Comparison of ENCODE assay signal across 9 cellular contexts in genomic region chr9:96989747-96990318, GRCh38. TPM values are rescaled to one million over a fixed set of nuclear protein-coding genes. Genes with fewer than 3 reads are reported as not detected.
A peak's percentile ranks its signal among the peaks of the same experiment; 100 is the strongest.
DNase-seq lines count a peak whose midpoint lies in the region; ATAC-seq and TF ChIP-seq lines count a peak whose summit lies in the region.
"Not testable (repeated sequence)": the region's sequence is repeated elsewhere in the genome, so short reads cannot be mapped to it uniquely, and the experiment has no call there.
"Had no signal": no experiment of that assay in that cellular context is flagged by ENCODE, and none has a peak within 500 bp of the region (broad histone marks: within the 10 kb centered on the region; RNA-seq: fewer than 3 reads in every experiment).

No MANE protein-coding gene starts in this region.

- not testable (repeated sequence) for H3K4me1 ChIP-seq in CD4-positive, CD25-positive, alpha-beta regulatory T cell (ENCODE audit: control insufficient read depth, insufficient read depth, low read length, poor library complexity, severe bottlenecking); neural progenitor cell

- not testable (repeated sequence) for H3K27ac ChIP-seq in CD4-positive, CD25-positive, alpha-beta regulatory T cell (ENCODE audit: insufficient read depth, low read length, poor library complexity, severe bottlenecking)
- H3K27ac ChIP-seq in neural progenitor cell, result peak overlapping the region; percentile 45

- H3K36me3 Mint-ChIP-seq in CD4-positive, CD25-positive, alpha-beta regulatory T cell; activated CD4-positive, alpha-beta T cell treated with anti-CD3 and anti-CD28 coated beads, Interleukin-2, amount 10 ng/mL, durations not matched to agents 24 days and 14 days (ENCODE audit: low read depth); activated T-cell treated with anti-CD3 and anti-CD28 coated beads, Interleukin-2, amount 50 U/mL, for 72 hours (ENCODE audit: insufficient read depth in 2 of 2); activated naive CD8-positive, alpha-beta T cell: not testable (repeated sequence)
- peaks cover 11% of the 10 kb centered on the region for H3K36me3 Mint-ChIP-seq in neural progenitor cell

- H3K4me1 Mint-ChIP-seq in CD4-positive, CD25-positive, alpha-beta regulatory T cell, result peaks cover 9 to 46% (median 21%) of the 10 kb centered on the region in 4 donors
- H3K4me1 Mint-ChIP-seq in activated CD4-positive, alpha-beta T cell treated with anti-CD3 and anti-CD28 coated beads, Interleukin-2, amount 10 ng/mL, durations not matched to agents 24 days and 14 days, result peaks cover 14% of the 10 kb centered on the region
- H3K4me1 Mint-ChIP-seq in activated T-cell treated with anti-CD3 and anti-CD28 coated beads, Interleukin-2, amount 50 U/mL, for 72 hours (ENCODE audit: low read depth), result peaks cover 35% of the 10 kb centered on the region
- peaks cover 29% of the 10 kb centered on the region for H3K4me1 Mint-ChIP-seq in activated naive CD8-positive, alpha-beta T cell (ENCODE audit: low read depth)
- H3K4me1 Mint-ChIP-seq in neural progenitor cell, result not testable (repeated sequence)

- not testable (repeated sequence) for H3K9ac ChIP-seq in neural progenitor cell

- H3K4me3 ChIP-seq in CD4-positive, CD25-positive, alpha-beta regulatory T cell (ENCODE audit: low read depth, low read length); LNCaP clone FGC (ENCODE audit: low read depth, low read length); neural progenitor cell: not testable (repeated sequence)

- H4K20me1 ChIP-seq in neural progenitor cell (ENCODE audit: low read depth), result not testable (repeated sequence)

- not testable (repeated sequence) for ATAC-seq in CD4-positive, CD25-positive, alpha-beta regulatory T cell (ENCODE audit: low read depth in 2 of 2)
- peak; percentile 63 for ATAC-seq in GM21529 (IDR thresholded peaks at IDR 0.05; ENCODE audit: unreplicated experiment)
- ATAC-seq in activated T-cell treated with anti-CD3 and anti-CD28 coated beads, Interleukin-2, amount 50 U/mL, for 72 hours (replicated peaks in 1 of 2), result peak; percentile 56 to 66
- ATAC-seq in stimulated activated naive CD8-positive, alpha-beta T cell treated with anti-CD3 and anti-CD28 coated beads, Interleukin-15, Interleukin-2, amounts not matched to agents 100 U/mL and 50 U/mL, for 24 hours, result peak; percentile 81

- not testable (repeated sequence) for H3F3A ChIP-seq in neural progenitor cell (ENCODE audit: low read depth)

- H3K9me3 ChIP-seq in CD4-positive, CD25-positive, alpha-beta regulatory T cell (ENCODE audit: control insufficient read depth in 2 of 2, low read length in 2 of 2); neural progenitor cell (ENCODE audit: low read depth): not testable (repeated sequence)

- not testable (repeated sequence) for TF ChIP-seq CTCF in LNCaP clone FGC (IDR thresholded peaks at IDR 0.05; ENCODE audit: control insufficient read depth, extremely low read depth, insufficient read depth); neural progenitor cell (IDR thresholded peaks at IDR 0.05)

- DNase-seq in CD4-positive, CD25-positive, alpha-beta regulatory T cell, result peak in 1 of 3 donors; percentile 11
- peak; percentile 38 for DNase-seq in LNCaP clone FGC (ENCODE audit: low read depth)
- DNase-seq in activated CD4-positive, alpha-beta T cell treated with anti-CD3 and anti-CD28 coated beads, Interleukin-2, amount 10 ng/mL, durations not matched to agents 24 days and 14 days; activated T-cell treated with anti-CD3 and anti-CD28 coated beads, Interleukin-2, amount 50 U/mL, for 72 hours; neural progenitor cell (ENCODE audit: low spot score); stimulated activated naive CD8-positive, alpha-beta T cell treated with anti-CD3 and anti-CD28 coated beads, Interleukin-15, Interleukin-2, amounts not matched to agents 100 U/mL and 50 U/mL, for 24 hours: not testable (repeated sequence)

- not testable (repeated sequence) for H3K9me3 Mint-ChIP-seq in CD4-positive, CD25-positive, alpha-beta regulatory T cell; activated CD4-positive, alpha-beta T cell treated with anti-CD3 and anti-CD28 coated beads, Interleukin-2, amount 10 ng/mL, durations not matched to agents 24 days and 14 days; activated T-cell treated with anti-CD3 and anti-CD28 coated beads, Interleukin-2, amount 50 U/mL, for 72 hours; activated naive CD8-positive, alpha-beta T cell (ENCODE audit: low read depth); neural progenitor cell

- not testable (repeated sequence) for H3K4me3 Mint-ChIP-seq in CD4-positive, CD25-positive, alpha-beta regulatory T cell; neural progenitor cell
- H3K4me3 Mint-ChIP-seq in activated CD4-positive, alpha-beta T cell treated with anti-CD3 and anti-CD28 coated beads, Interleukin-2, amount 10 ng/mL, durations not matched to agents 24 days and 14 days, result peak overlapping the region; percentile 31
- peak overlapping the region; percentile 31 to 39 for H3K4me3 Mint-ChIP-seq in activated T-cell treated with anti-CD3 and anti-CD28 coated beads, Interleukin-2, amount 50 U/mL, for 72 hours
- peak overlapping the region; percentile 18 for H3K4me3 Mint-ChIP-seq in activated naive CD8-positive, alpha-beta T cell

- H3K79me2 ChIP-seq in neural progenitor cell (ENCODE audit: low read depth), result peaks cover 74% of the 10 kb centered on the region

- not testable (repeated sequence) for H3K27me3 ChIP-seq in CD4-positive, CD25-positive, alpha-beta regulatory T cell (ENCODE audit: control insufficient read depth, insufficient read depth, low read length); neural progenitor cell

- not testable (repeated sequence) for H2AFZ ChIP-seq in neural progenitor cell (replicated peaks)

- not testable (repeated sequence) for H3K27me3 Mint-ChIP-seq in CD4-positive, CD25-positive, alpha-beta regulatory T cell; activated CD4-positive, alpha-beta T cell treated with anti-CD3 and anti-CD28 coated beads, Interleukin-2, amount 10 ng/mL, durations not matched to agents 24 days and 14 days; activated T-cell treated with anti-CD3 and anti-CD28 coated beads, Interleukin-2, amount 50 U/mL, for 72 hours (ENCODE audit: low read depth); activated naive CD8-positive, alpha-beta T cell; neural progenitor cell (ENCODE audit: insufficient read depth, low read depth)

- H3K36me3 ChIP-seq in CD4-positive, CD25-positive, alpha-beta regulatory T cell (ENCODE audit: control insufficient read depth, insufficient read depth, low read length); neural progenitor cell: not testable (repeated sequence)

- peak overlapping the region in 2 of 3 donors; percentile 0 to 1 for H3K27ac Mint-ChIP-seq in CD4-positive, CD25-positive, alpha-beta regulatory T cell
- H3K27ac Mint-ChIP-seq in activated CD4-positive, alpha-beta T cell treated with anti-CD3 and anti-CD28 coated beads, Interleukin-2, amount 10 ng/mL, durations not matched to agents 24 days and 14 days, result peak overlapping the region; percentile 7
- peak overlapping the region; percentile 13 for H3K27ac Mint-ChIP-seq in activated T-cell treated with anti-CD3 and anti-CD28 coated beads, Interleukin-2, amount 50 U/mL, for 72 hours
- peak overlapping the region; percentile 59 for H3K27ac Mint-ChIP-seq in activated naive CD8-positive, alpha-beta T cell
- not testable (repeated sequence) for H3K27ac Mint-ChIP-seq in neural progenitor cell

- intact Hi-C loops in activated CD4-positive, alpha-beta T cell treated with anti-CD3 and anti-CD28 coated beads, Interleukin-2, amount 10 ng/mL, durations not matched to agents 24 days and 14 days (cut with micrococcal nuclease), result not testable (repeated sequence)

- not testable (repeated sequence) for H3K4me2 ChIP-seq in neural progenitor cell

RNA-seq across cellular contexts. Expression of gene CTSV, which starts 49.1 kb away (rescaled TPM):
- total RNA-seq in CD4-positive, CD25-positive, alpha-beta regulatory T cell, result 0.17 TPM
- polyA plus RNA-seq in CD4-positive, CD25-positive, alpha-beta regulatory T cell, result under 1 TPM in 1 of 4 donors, not detected in 3; 0.10 TPM
- total RNA-seq in activated CD4-positive, alpha-beta T cell treated with anti-CD3 and anti-CD28 coated beads, Interleukin-2, amount 10 ng/mL, durations not matched to agents 24 days and 14 days, result 0.45 and 0.51 TPM in 2 replicates
- total RNA-seq in activated T-cell treated with anti-CD3 and anti-CD28 coated beads, Interleukin-2, amount 50 U/mL, for 72 hours, result 1 to 10 TPM; 1.3 to 4.3 TPM
- total RNA-seq in neural progenitor cell (ENCODE audit: low replicate concordance), result 40.4 and 52.2 TPM in 2 replicates
- polyA plus RNA-seq: CD14-positive monocyte had no signal
